ENCODE assay signal across 1 cellular context in the genomic region with DNA sequence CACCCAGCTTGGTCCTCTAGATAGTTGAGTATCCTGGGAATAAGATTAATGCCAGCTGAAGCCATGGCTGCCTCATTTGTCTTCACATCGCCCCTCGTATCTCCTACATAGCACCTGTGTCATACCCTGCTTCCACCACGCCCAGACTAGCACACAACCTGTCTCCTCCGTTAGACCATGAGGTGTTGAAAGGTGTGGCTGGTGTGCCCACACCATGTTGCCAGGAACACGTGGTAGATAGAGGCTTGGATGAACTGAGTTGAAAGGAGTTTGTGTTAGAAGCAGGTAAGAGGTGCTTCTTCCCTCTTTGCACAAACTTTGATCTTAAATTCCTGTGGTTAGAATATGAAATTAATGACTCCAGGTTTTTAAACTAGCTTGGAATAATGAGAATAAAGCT.
TF ChIP-seq lines count a peak whose summit lies in the region.

No MANE protein-coding gene starts in this region.

TF ChIP-seq in HepG2, 621 proteins besides CTCF, POLR2A, EP300 and RAD21 (continued from another document):
- TF ChIP-seq, protein P1, sequence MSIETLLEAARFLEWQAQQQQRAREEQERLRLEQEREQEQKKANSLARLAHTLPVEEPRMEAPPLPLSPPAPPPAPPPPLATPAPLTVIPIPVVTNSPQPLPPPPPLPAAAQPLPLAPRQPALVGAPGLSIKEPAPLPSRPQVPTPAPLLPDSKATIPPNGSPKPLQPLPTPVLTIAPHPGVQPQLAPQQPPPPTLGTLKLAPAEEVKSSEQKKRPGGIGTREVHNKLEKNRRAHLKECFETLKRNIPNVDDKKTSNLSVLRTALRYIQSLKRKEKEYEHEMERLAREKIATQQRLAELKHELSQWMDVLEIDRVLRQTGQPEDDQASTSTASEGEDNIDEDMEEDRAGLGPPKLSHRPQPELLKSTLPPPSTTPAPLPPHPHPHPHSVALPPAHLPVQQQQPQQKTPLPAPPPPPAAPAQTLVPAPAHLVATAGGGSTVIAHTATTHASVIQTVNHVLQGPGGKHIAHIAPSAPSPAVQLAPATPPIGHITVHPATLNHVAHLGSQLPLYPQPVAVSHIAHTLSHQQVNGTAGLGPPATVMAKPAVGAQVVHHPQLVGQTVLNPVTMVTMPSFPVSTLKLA (IDR thresholded peaks at IDR 0.05) = peak; percentile 42
- TF ChIP-seq BCL6 (CRISPR knock-in tag; IDR thresholded peaks at IDR 0.05) = no peak
- TF ChIP-seq, protein P2, sequence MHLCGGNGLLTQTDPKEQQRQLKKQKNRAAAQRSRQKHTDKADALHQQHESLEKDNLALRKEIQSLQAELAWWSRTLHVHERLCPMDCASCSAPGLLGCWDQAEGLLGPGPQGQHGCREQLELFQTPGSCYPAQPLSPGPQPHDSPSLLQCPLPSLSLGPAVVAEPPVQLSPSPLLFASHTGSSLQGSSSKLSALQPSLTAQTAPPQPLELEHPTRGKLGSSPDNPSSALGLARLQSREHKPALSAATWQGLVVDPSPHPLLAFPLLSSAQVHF (CRISPR knock-in tag; IDR thresholded peaks at IDR 0.05) = no peak
